Comparison of ENCODE assay signal across 1 cellular context in the genomic region with DNA sequence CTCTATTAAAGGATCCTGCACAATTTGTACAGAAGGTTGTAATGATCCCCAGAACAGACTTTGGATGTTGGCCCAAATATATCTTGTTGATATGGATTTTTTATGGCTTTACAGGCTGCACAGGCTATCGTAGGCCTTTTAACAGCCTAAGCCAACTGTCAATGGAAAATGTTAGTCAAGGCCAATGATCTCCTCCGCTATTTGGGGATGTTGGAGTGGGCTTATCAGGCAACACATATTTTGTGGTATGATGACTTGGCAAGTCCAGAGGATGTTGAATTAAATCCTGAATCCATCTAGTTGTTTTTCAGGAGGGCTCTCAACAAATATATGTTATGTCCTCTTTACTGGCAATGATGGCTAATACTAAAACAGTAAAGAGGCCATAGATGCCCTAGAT.
TF ChIP-seq lines count a peak whose summit lies in the region.

No MANE protein-coding gene starts in this region.

TF ChIP-seq in K562, 482 proteins besides CTCF, POLR2A, EP300 and RAD21 (continued from another document):
- TF ChIP-seq CC2D1A (IDR thresholded peaks at IDR 0.05) (no peak), HDAC3 (IDR thresholded peaks at IDR 0.05; ENCODE audit: borderline replicate concordance, partially characterized antibody) (no peak), NFE2 (IDR thresholded peaks at IDR 0.05; ENCODE audit: low read depth) (peak; percentile 74), ZSCAN32 (CRISPR knock-in tag; IDR thresholded peaks at IDR 0.05) (no peak), GATA2 (CRISPR knock-in tag; IDR thresholded peaks at IDR 0.05) (no peak), TEAD4 (IDR thresholded peaks at IDR 0.05; ENCODE audit: low read length) (peak; percentile 58; the same call in 1 of the 2 replicates), TEAD4 (CRISPR knock-in tag; IDR thresholded peaks at IDR 0.05; ENCODE audit: borderline replicate concordance) (no peak), CBFA2T3 (IDR thresholded peaks at IDR 0.05) (peak; percentile 65), ESRRB (CRISPR knock-in tag; IDR thresholded peaks at IDR 0.05; ENCODE audit: borderline replicate concordance) (no peak), ETV6 (IDR thresholded peaks at IDR 0.05; ENCODE audit: borderline replicate concordance in 1 of 2, low read depth in 2 of 2, low read length in 1 of 2) (no peak), ETV6 (CRISPR knock-in tag; IDR thresholded peaks at IDR 0.05; ENCODE audit: borderline replicate concordance) (no peak), GABPB2 (CRISPR knock-in tag; conservative IDR thresholded peaks at IDR 0.05) (no peak), ADNP (tag; IDR thresholded peaks at IDR 0.05) (no peak), FOXK1 (CRISPR knock-in tag; IDR thresholded peaks at IDR 0.05; ENCODE audit: borderline replicate concordance) (no peak), EHMT2 (IDR thresholded peaks at IDR 0.05) (no peak), THRAP3 (IDR thresholded peaks at IDR 0.05; ENCODE audit: borderline replicate concordance) (no peak), ZNF668 (CRISPR knock-in tag; IDR thresholded peaks at IDR 0.05) (no peak)
- TF ChIP-seq, protein P1, sequence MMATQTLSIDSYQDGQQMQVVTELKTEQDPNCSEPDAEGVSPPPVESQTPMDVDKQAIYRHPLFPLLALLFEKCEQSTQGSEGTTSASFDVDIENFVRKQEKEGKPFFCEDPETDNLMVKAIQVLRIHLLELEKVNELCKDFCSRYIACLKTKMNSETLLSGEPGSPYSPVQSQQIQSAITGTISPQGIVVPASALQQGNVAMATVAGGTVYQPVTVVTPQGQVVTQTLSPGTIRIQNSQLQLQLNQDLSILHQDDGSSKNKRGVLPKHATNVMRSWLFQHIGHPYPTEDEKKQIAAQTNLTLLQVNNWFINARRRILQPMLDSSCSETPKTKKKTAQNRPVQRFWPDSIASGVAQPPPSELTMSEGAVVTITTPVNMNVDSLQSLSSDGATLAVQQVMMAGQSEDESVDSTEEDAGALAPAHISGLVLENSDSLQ (IDR thresholded peaks at IDR 0.05) = no peak
- TF ChIP-seq, protein P2, sequence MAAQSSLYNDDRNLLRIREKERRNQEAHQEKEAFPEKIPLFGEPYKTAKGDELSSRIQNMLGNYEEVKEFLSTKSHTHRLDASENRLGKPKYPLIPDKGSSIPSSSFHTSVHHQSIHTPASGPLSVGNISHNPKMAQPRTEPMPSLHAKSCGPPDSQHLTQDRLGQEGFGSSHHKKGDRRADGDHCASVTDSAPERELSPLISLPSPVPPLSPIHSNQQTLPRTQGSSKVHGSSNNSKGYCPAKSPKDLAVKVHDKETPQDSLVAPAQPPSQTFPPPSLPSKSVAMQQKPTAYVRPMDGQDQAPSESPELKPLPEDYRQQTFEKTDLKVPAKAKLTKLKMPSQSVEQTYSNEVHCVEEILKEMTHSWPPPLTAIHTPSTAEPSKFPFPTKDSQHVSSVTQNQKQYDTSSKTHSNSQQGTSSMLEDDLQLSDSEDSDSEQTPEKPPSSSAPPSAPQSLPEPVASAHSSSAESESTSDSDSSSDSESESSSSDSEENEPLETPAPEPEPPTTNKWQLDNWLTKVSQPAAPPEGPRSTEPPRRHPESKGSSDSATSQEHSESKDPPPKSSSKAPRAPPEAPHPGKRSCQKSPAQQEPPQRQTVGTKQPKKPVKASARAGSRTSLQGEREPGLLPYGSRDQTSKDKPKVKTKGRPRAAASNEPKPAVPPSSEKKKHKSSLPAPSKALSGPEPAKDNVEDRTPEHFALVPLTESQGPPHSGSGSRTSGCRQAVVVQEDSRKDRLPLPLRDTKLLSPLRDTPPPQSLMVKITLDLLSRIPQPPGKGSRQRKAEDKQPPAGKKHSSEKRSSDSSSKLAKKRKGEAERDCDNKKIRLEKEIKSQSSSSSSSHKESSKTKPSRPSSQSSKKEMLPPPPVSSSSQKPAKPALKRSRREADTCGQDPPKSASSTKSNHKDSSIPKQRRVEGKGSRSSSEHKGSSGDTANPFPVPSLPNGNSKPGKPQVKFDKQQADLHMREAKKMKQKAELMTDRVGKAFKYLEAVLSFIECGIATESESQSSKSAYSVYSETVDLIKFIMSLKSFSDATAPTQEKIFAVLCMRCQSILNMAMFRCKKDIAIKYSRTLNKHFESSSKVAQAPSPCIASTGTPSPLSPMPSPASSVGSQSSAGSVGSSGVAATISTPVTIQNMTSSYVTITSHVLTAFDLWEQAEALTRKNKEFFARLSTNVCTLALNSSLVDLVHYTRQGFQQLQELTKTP (IDR thresholded peaks at IDR 0.05; ENCODE audit: low read depth in 1 of 2, partially characterized antibody in 2 of 2) = no peak
- TF ChIP-seq, protein P3, sequence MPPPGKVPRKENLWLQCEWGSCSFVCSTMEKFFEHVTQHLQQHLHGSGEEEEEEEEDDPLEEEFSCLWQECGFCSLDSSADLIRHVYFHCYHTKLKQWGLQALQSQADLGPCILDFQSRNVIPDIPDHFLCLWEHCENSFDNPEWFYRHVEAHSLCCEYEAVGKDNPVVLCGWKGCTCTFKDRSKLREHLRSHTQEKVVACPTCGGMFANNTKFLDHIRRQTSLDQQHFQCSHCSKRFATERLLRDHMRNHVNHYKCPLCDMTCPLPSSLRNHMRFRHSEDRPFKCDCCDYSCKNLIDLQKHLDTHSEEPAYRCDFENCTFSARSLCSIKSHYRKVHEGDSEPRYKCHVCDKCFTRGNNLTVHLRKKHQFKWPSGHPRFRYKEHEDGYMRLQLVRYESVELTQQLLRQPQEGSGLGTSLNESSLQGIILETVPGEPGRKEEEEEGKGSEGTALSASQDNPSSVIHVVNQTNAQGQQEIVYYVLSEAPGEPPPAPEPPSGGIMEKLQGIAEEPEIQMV (tag; conservative IDR thresholded peaks at IDR 0.05; ENCODE audit: low read depth) = no peak
- TF ChIP-seq, protein P4, sequence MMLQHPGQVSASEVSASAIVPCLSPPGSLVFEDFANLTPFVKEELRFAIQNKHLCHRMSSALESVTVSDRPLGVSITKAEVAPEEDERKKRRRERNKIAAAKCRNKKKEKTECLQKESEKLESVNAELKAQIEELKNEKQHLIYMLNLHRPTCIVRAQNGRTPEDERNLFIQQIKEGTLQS (IDR thresholded peaks at IDR 0.05) = 0 out of 2 replicates have a peak, but pooled peaks have one; percentile 22
- TF ChIP-seq, protein P4 (CRISPR knock-in tag; conservative IDR thresholded peaks at IDR 0.05) = no peak
- TF ChIP-seq, protein P5, sequence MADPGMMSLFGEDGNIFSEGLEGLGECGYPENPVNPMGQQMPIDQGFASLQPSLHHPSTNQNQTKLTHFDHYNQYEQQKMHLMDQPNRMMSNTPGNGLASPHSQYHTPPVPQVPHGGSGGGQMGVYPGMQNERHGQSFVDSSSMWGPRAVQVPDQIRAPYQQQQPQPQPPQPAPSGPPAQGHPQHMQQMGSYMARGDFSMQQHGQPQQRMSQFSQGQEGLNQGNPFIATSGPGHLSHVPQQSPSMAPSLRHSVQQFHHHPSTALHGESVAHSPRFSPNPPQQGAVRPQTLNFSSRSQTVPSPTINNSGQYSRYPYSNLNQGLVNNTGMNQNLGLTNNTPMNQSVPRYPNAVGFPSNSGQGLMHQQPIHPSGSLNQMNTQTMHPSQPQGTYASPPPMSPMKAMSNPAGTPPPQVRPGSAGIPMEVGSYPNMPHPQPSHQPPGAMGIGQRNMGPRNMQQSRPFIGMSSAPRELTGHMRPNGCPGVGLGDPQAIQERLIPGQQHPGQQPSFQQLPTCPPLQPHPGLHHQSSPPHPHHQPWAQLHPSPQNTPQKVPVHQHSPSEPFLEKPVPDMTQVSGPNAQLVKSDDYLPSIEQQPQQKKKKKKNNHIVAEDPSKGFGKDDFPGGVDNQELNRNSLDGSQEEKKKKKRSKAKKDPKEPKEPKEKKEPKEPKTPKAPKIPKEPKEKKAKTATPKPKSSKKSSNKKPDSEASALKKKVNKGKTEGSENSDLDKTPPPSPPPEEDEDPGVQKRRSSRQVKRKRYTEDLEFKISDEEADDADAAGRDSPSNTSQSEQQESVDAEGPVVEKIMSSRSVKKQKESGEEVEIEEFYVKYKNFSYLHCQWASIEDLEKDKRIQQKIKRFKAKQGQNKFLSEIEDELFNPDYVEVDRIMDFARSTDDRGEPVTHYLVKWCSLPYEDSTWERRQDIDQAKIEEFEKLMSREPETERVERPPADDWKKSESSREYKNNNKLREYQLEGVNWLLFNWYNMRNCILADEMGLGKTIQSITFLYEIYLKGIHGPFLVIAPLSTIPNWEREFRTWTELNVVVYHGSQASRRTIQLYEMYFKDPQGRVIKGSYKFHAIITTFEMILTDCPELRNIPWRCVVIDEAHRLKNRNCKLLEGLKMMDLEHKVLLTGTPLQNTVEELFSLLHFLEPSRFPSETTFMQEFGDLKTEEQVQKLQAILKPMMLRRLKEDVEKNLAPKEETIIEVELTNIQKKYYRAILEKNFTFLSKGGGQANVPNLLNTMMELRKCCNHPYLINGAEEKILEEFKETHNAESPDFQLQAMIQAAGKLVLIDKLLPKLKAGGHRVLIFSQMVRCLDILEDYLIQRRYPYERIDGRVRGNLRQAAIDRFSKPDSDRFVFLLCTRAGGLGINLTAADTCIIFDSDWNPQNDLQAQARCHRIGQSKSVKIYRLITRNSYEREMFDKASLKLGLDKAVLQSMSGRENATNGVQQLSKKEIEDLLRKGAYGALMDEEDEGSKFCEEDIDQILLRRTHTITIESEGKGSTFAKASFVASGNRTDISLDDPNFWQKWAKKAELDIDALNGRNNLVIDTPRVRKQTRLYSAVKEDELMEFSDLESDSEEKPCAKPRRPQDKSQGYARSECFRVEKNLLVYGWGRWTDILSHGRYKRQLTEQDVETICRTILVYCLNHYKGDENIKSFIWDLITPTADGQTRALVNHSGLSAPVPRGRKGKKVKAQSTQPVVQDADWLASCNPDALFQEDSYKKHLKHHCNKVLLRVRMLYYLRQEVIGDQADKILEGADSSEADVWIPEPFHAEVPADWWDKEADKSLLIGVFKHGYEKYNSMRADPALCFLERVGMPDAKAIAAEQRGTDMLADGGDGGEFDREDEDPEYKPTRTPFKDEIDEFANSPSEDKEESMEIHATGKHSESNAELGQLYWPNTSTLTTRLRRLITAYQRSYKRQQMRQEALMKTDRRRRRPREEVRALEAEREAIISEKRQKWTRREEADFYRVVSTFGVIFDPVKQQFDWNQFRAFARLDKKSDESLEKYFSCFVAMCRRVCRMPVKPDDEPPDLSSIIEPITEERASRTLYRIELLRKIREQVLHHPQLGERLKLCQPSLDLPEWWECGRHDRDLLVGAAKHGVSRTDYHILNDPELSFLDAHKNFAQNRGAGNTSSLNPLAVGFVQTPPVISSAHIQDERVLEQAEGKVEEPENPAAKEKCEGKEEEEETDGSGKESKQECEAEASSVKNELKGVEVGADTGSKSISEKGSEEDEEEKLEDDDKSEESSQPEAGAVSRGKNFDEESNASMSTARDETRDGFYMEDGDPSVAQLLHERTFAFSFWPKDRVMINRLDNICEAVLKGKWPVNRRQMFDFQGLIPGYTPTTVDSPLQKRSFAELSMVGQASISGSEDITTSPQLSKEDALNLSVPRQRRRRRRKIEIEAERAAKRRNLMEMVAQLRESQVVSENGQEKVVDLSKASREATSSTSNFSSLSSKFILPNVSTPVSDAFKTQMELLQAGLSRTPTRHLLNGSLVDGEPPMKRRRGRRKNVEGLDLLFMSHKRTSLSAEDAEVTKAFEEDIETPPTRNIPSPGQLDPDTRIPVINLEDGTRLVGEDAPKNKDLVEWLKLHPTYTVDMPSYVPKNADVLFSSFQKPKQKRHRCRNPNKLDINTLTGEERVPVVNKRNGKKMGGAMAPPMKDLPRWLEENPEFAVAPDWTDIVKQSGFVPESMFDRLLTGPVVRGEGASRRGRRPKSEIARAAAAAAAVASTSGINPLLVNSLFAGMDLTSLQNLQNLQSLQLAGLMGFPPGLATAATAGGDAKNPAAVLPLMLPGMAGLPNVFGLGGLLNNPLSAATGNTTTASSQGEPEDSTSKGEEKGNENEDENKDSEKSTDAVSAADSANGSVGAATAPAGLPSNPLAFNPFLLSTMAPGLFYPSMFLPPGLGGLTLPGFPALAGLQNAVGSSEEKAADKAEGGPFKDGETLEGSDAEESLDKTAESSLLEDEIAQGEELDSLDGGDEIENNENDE (IDR thresholded peaks at IDR 0.05; ENCODE audit: low read depth, low read length) = no peak
